In the genomic region with DNA sequence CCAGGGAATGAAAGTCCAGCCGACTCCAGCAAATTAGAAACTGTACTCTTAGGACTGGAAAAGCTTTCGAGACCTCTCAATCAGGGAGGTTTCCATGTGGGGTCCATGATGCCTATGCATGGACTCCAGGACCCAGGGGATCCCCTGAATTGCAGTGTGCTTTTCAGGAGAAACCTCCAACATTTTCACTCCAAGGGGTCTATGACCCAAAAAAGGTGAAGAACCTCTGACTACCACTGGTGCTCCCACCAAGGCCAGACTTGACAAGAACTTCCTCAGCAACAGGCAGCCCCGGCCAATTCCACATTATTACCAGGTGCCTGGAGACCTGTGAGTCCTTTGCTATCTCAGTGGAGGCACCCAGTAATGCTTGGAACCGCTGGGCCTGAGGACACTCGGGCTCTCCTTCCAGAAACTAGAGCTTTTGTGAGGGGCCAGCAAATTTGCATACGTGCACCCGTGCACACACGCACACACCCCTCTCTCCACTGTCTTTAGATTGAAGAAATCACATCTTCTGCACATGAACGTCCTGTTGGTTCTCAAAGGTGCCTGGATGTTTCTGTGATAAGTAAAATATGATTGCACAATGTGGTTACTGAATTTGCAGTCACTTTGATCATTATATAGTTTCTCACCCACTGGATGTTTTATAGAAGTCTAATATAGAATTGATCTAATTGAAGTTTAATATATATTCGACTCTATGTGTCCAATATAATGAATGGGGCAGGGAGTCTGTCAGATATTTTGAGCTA, we compare ENCODE assay signal across 10 cellular contexts. TPM values are rescaled to one million over a fixed set of nuclear protein-coding genes. Genes with fewer than 3 reads are reported as not detected.
A peak's percentile ranks its signal among the peaks of the same experiment; 100 is the strongest.
DNase-seq lines count a peak whose midpoint lies in the region; ATAC-seq, FAIRE-seq and TF ChIP-seq lines count a peak whose summit lies in the region.
"Had no signal": no experiment of that assay in that cellular context is flagged by ENCODE, and none has a peak within 500 bp of the region (broad histone marks: within the 10 kb centered on the region; RNA-seq: fewer than 3 reads in every experiment).

No MANE protein-coding gene starts in this region.

- DNase-seq in GM12891 (ENCODE audit: insufficient read length, low spot score): no peak
- DNase-seq in NAMALWA (ENCODE audit: low spot score): peak; percentile 79
- no peak for DNase-seq in chondrocyte (ENCODE audit: low spot score)
- DNase-seq in uterus: no peak
- no peak for DNase-seq in lower leg skin (ENCODE audit: low spot score in 2 of 2)
- DNase-seq in NCI-H1105 treated with DMSO at 0.1 percent for 48 hours (lab: John Stamatoyannopoulos, UW): no peak

- WGBS in lower leg skin, 2 donors: 65 to 69% methylated on average over 10 of the region's 10 CpGs

- peaks cover 4% of the 10 kb centered on the region for H3K27me3 Mint-ChIP-seq in chondrocyte (ENCODE audit: low read depth)

- FAIRE-seq in GM12891 (lab: Jason Lieb, UNC): peak; percentile 26

- no peaks in the 10 kb centered on the region for H3K36me3 ChIP-seq in uterus
- H3K36me3 ChIP-seq: Peyer's patch had no signal

- TF ChIP-seq CTCF in chondrocyte (IDR thresholded peaks at IDR 0.05) (peak; percentile 28), uterus (IDR thresholded peaks at IDR 0.05) (no peak), lower leg skin (IDR thresholded peaks at IDR 0.05) (no peak)

- H3K27ac ChIP-seq in skin epidermis: peak overlapping the region in 14 of 21 experiments; percentile 41 to 87 (median 75)
- H3K27ac ChIP-seq in uterus: no peak overlapping the region

- H3K9me3 Mint-ChIP-seq in chondrocyte (ENCODE audit: low read depth): no peaks in the 10 kb centered on the region
- H3K9me3 Mint-ChIP-seq: natural killer cell had no signal

- intact Hi-C loops in uterus (cut with DNase I; ENCODE audit: low total_unique reads) (loop anchor here (2.0 kb wide), 1 partner anchor 95 kb away; no protein-coding TSS in a partner anchor), lower leg skin (cut with DNase I; ENCODE audit: low total_unique reads) (loop anchor here (5.0 kb wide), 1 partner anchor 40 kb away; no protein-coding TSS in a partner anchor)

- TF ChIP-seq POLR2A in GM12891 (IDR thresholded peaks at IDR 0.05; ENCODE audit: low read depth, low read length): no peak
- no peak for TF ChIP-seq POLR2A in uterus (IDR thresholded peaks at IDR 0.05)
- no peak for TF ChIP-seq POLR2A in lower leg skin (IDR thresholded peaks at IDR 0.05)

- H3K4me1 Mint-ChIP-seq in chondrocyte (ENCODE audit: low read depth): no peaks in the 10 kb centered on the region

- no peaks in the 10 kb centered on the region for H3K4me1 ChIP-seq in uterus

- H3K36me3 Mint-ChIP-seq in chondrocyte (ENCODE audit: low read depth): no peaks in the 10 kb centered on the region
- H3K36me3 Mint-ChIP-seq: natural killer cell had no signal

- H3K27me3 ChIP-seq in uterus: no peaks in the 10 kb centered on the region
- H3K27me3 ChIP-seq: Peyer's patch had no signal

- no peak overlapping the region for H3K27ac Mint-ChIP-seq in chondrocyte (ENCODE audit: unreplicated experiment)
- H3K27ac Mint-ChIP-seq: natural killer cell had no signal

- H3K4me3 Mint-ChIP-seq in chondrocyte (ENCODE audit: unreplicated experiment): no peak overlapping the region
- H3K4me3 Mint-ChIP-seq: natural killer cell had no signal

- H3K4me3 ChIP-seq in skin epidermis: no peak overlapping the region
- no peak overlapping the region for H3K4me3 ChIP-seq in uterus
- no peak overlapping the region for H3K4me3 ChIP-seq in lower leg skin (ENCODE audit: low read depth, poor library complexity, severe bottlenecking)
- H3K4me3 ChIP-seq: Peyer's patch had no signal

- no peaks in the 10 kb centered on the region for H3K9me3 ChIP-seq in uterus
- H3K9me3 ChIP-seq: Peyer's patch had no signal

- ATAC-seq in HG03457 (IDR thresholded peaks at IDR 0.05; ENCODE audit: unreplicated experiment): no peak

TF ChIP-seq in GM12891, 5 proteins besides CTCF, POLR2A, EP300 and RAD21:
- TF ChIP-seq POLR2AphosphoS5 (IDR thresholded peaks at IDR 0.05; ENCODE audit: low read depth, low read length) (no peak), PAX5 (IDR thresholded peaks at IDR 0.05; ENCODE audit: insufficient read depth, low read length, severe bottlenecking) (no peak), TAF1 (IDR thresholded peaks at IDR 0.05; ENCODE audit: low read depth, low read length) (peak; percentile 45; the same call in 1 of the 2 replicates), SPI1 (IDR thresholded peaks at IDR 0.05; ENCODE audit: low read depth, low read length) (no peak), POU2F2 (IDR thresholded peaks at IDR 0.05; ENCODE audit: low read depth, low read length) (peak; percentile 89; the same call in 1 of the 2 replicates)

RNA-seq across cellular contexts. Expression of a gene that starts 54.7 kb away (rescaled TPM):
- polyA plus RNA-seq in GM12891 (2012; ENCODE audit: low read depth, missing spikeins): 29.5 TPM
- total RNA-seq in chondrocyte (53.9 to 75.7 TPM (median 71.8 TPM) in 3 replicates), uterus (100 to 1,000 TPM; 123 to 220 (median 131) TPM), lower leg skin (10 to 100 TPM; 77.7 to 96.7 (median 89.6) TPM)

Comparison
In these comparisons a context has a peak if more than half of its experiments do, and no peak if none do; other contexts are left out.
1. H3K27ac ChIP-seq: peak in skin epidermis (14 of 21); none in uterus (0 of 2).